ENCODE assay signal across 15 cellular contexts in the genomic region with DNA sequence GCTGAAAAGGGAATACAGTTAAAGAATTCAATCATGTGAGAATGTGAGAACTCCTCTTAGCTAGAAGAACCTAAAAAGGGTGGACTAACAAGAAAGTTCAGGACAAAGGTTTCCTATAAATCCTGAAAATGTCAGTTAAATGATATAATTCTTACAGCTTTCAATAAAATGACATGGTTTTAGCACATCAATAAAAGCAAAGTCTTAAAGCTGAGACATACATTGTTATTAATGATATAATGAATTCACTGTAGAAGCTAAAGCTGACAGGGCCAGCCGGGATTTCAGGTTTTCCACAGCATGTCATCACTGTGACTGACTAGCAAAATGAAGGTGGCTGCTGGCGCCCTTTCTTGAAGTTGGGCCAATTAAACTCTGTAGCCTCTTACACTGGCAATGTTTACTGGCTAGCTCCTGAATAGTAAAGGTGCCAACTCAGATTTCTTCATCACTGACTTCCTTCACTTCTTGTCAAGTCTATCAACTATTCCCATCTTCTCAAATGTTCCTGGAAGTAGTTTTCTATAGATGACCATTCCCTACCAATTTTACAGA.
DNase-seq lines count a peak whose midpoint lies in the region; ATAC-seq and TF ChIP-seq lines count a peak whose summit lies in the region.
"Had no signal": no experiment of that assay in that cellular context is flagged by ENCODE, and none has a peak within 500 bp of the region (broad histone marks: within the 10 kb centered on the region; RNA-seq: fewer than 3 reads in every experiment).

No MANE protein-coding gene starts in this region.

- no peak overlapping the region for H2AFZ ChIP-seq in GM23338
- no peak overlapping the region for H2AFZ ChIP-seq in neural cell (ENCODE audit: low read depth, low read length)

- peak; percentile 18 for DNase-seq in GM23338 (ENCODE audit: low spot score)
- peak; percentile 84 for DNase-seq in NCI-H446 treated with DMSO at 0.1 percent for 48 hours (lab: John Stamatoyannopoulos, UW)
- peak in 4 of 5 donors; percentile 38 to 60 (median 52) for DNase-seq in heart left ventricle
- DNase-seq in DMS153 treated with DMSO at 0.1 percent for 48 hours (lab: John Stamatoyannopoulos, UW; ENCODE audit: unreplicated experiment): no peak
- DNase-seq in NAMALWA (ENCODE audit: low spot score): no peak
- no peak for DNase-seq in activated CD4-positive, alpha-beta memory T cell treated with anti-CD3 and anti-CD28 coated beads, Interleukin-2, amount 10 ng/mL, durations not matched to agents 7 days and 5 days
- DNase-seq: activated naive CD4-positive, alpha-beta T cell treated with anti-CD3 and anti-CD28 coated beads, Interleukin-2, amount 50 U/mL, for 16 hours; NCI-H2081 treated with DMSO at 0.1 percent for 48 hours; stimulated activated CD4-positive, alpha-beta T cell treated with anti-CD3 and anti-CD28 coated beads, Interleukin-2, amount 100 ng/mL, for 24 hours; T-helper 2 cell had no signal

- H3K36me3 Mint-ChIP-seq in GM23338 (ENCODE audit: low read depth): no peaks in the 10 kb centered on the region; the same call in 2 of the 3 replicates
- H3K36me3 Mint-ChIP-seq in activated CD4-positive, alpha-beta memory T cell treated with anti-CD3 and anti-CD28 coated beads, Interleukin-2, amount 10 ng/mL, durations not matched to agents 7 days and 5 days (ENCODE audit: low read depth): no peaks in the 10 kb centered on the region
- H3K36me3 Mint-ChIP-seq: brain had no signal

- no peaks in the 10 kb centered on the region for H3K9me3 Mint-ChIP-seq in GM23338
- H3K9me3 Mint-ChIP-seq in activated CD4-positive, alpha-beta memory T cell treated with anti-CD3 and anti-CD28 coated beads, Interleukin-2, amount 10 ng/mL, durations not matched to agents 7 days and 5 days: no peaks in the 10 kb centered on the region
- H3K9me3 Mint-ChIP-seq: brain, neural crest cell had no signal

- H3F3A ChIP-seq in GM23338 (replicated peaks; ENCODE audit: low read depth): no peaks in the 10 kb centered on the region
- H3F3A ChIP-seq in neural cell (ENCODE audit: insufficient read depth, low read length, poor library complexity, severe bottlenecking): peaks cover 8% of the 10 kb centered on the region

- ATAC-seq in GM23338 (no peak), heart left ventricle (peak; percentile 75 to 90 (median 82)), GM21825 (IDR thresholded peaks at IDR 0.05; ENCODE audit: unreplicated experiment) (no peak)
- ATAC-seq: sciatic nerve had no signal

- no peak overlapping the region for H3K27ac Mint-ChIP-seq in GM23338
- no peak overlapping the region for H3K27ac Mint-ChIP-seq in activated CD4-positive, alpha-beta memory T cell treated with anti-CD3 and anti-CD28 coated beads, Interleukin-2, amount 10 ng/mL, durations not matched to agents 7 days and 5 days

- no peak for TF ChIP-seq POLR2A in heart left ventricle (IDR thresholded peaks at IDR 0.05)

- no peak for TF ChIP-seq RAD21 in neural cell (conservative IDR thresholded peaks at IDR 0.05)

- TF ChIP-seq EP300 in neural cell (conservative IDR thresholded peaks at IDR 0.05; ENCODE audit: poor library complexity, severe bottlenecking): peak; percentile 40

- H3K4me3 Mint-ChIP-seq in GM23338: no peak overlapping the region
- H3K4me3 Mint-ChIP-seq in activated CD4-positive, alpha-beta memory T cell treated with anti-CD3 and anti-CD28 coated beads, Interleukin-2, amount 10 ng/mL, durations not matched to agents 7 days and 5 days: no peak overlapping the region
- H3K4me3 Mint-ChIP-seq: neural crest cell had no signal

- no peak overlapping the region for H3K4me2 ChIP-seq in GM23338
- H3K4me2 ChIP-seq in neural cell (ENCODE audit: low read length): no peak overlapping the region

- H3K36me3 ChIP-seq in GM23338 (ENCODE audit: insufficient read depth): no peaks in the 10 kb centered on the region
- H3K36me3 ChIP-seq in heart left ventricle: no peaks in the 10 kb centered on the region
- no peaks in the 10 kb centered on the region for H3K36me3 ChIP-seq in neural cell (ENCODE audit: insufficient read depth, low read length)

- no peaks in the 10 kb centered on the region for H3K9me2 ChIP-seq in GM23338 (ENCODE audit: insufficient read depth)
- no peaks in the 10 kb centered on the region for H3K9me2 ChIP-seq in neural cell (ENCODE audit: insufficient read depth, low read length)

- no peaks in the 10 kb centered on the region for H3K9me3 ChIP-seq in heart left ventricle
- no peaks in the 10 kb centered on the region for H3K9me3 ChIP-seq in neural cell (ENCODE audit: low read length)

- H3K4me1 Mint-ChIP-seq in GM23338: peaks cover 7% of the 10 kb centered on the region; the same call in 2 of the 3 replicates
- H3K4me1 Mint-ChIP-seq in activated CD4-positive, alpha-beta memory T cell treated with anti-CD3 and anti-CD28 coated beads, Interleukin-2, amount 10 ng/mL, durations not matched to agents 7 days and 5 days: no peaks in the 10 kb centered on the region

- WGBS in heart left ventricle, 4 donors: 43 to 57% (median 56%) methylated on average over 2 of the region's 2 CpGs

- CTCF ChIA-PET in activated CD4-positive, alpha-beta memory T cell treated with anti-CD3 and anti-CD28 coated beads, Interleukin-2, amount 10 ng/mL, durations not matched to agents 7 days and 5 days (lab: Charles Lee): interaction anchor here (1.7 kb wide), 1 partner anchor 10 kb away, joined by 4 read pairs; no protein-coding TSS in a partner anchor

- H3K79me2 ChIP-seq in GM23338 (replicated peaks; ENCODE audit: insufficient read depth): no peaks in the 10 kb centered on the region
- peaks cover 73% of the 10 kb centered on the region for H3K79me2 ChIP-seq in neural cell (replicated peaks; ENCODE audit: insufficient read depth, low read length)

- H3K27me3 ChIP-seq in GM23338 (ENCODE audit: insufficient read depth): no peaks in the 10 kb centered on the region
- H3K27me3 ChIP-seq in heart left ventricle: no peaks in the 10 kb centered on the region
- H3K27me3 ChIP-seq in neural cell (ENCODE audit: insufficient read depth, low read depth, low read length): no peaks in the 10 kb centered on the region

- TF ChIP-seq CTCF in GM23338 (conservative IDR thresholded peaks at IDR 0.05; ENCODE audit: low read depth in 2 of 2) (no peak), heart left ventricle (IDR thresholded peaks at IDR 0.05) (no peak), neural cell (IDR thresholded peaks at IDR 0.05; ENCODE audit: poor library complexity, severe bottlenecking) (no peak)

- no peaks in the 10 kb centered on the region for H4K20me1 ChIP-seq in GM23338 (replicated peaks; ENCODE audit: insufficient read depth)
- H4K20me1 ChIP-seq in neural cell (ENCODE audit: insufficient read depth): no peaks in the 10 kb centered on the region

- POLR2A ChIA-PET in activated CD4-positive, alpha-beta memory T cell treated with anti-CD3 and anti-CD28 coated beads, Interleukin-2, amount 10 ng/mL, durations not matched to agents 7 days and 5 days (lab: Charles Lee): no interaction called here

- no peak overlapping the region for H3K9ac ChIP-seq in neural cell (ENCODE audit: low read length)

- no peak overlapping the region for H3K27ac ChIP-seq in GM23338 (ENCODE audit: low read depth)
- H3K27ac ChIP-seq in heart left ventricle: peak overlapping the region in 5 of 12 donors; percentile 0 to 39 (median 6)
- peak overlapping the region; percentile 34 for H3K27ac ChIP-seq in neural cell (ENCODE audit: low read length)

- H3K4me1 ChIP-seq in GM23338 (ENCODE audit: insufficient read depth): no peaks in the 10 kb centered on the region; the same call in 1 of the 2 replicates
- peaks cover 0 to 34% (median 18%) of the 10 kb centered on the region in 12 donors for H3K4me1 ChIP-seq in heart left ventricle

- intact Hi-C loops in heart left ventricle (cut with DNase I): loop anchor here in 1 of 10 donors (10.0 kb wide), 1 partner anchor 131 kb away; no protein-coding TSS in a partner anchor

- H3K27me3 Mint-ChIP-seq in GM23338 (ENCODE audit: insufficient read depth, low read depth, poor library complexity): peaks cover 3% of the 10 kb centered on the region
- H3K27me3 Mint-ChIP-seq in activated CD4-positive, alpha-beta memory T cell treated with anti-CD3 and anti-CD28 coated beads, Interleukin-2, amount 10 ng/mL, durations not matched to agents 7 days and 5 days: peaks cover 9% of the 10 kb centered on the region
- H3K27me3 Mint-ChIP-seq: brain had no signal

- H3K4me3 ChIP-seq in GM23338 (no peak overlapping the region), heart left ventricle (no peak overlapping the region), neural cell (ENCODE audit: low read length) (peak overlapping the region; percentile 14)

TF ChIP-seq in GM23338, 12 proteins besides CTCF, POLR2A, EP300 and RAD21 (continues in another document):
- TF ChIP-seq NANOG (IDR thresholded peaks at IDR 0.05; ENCODE audit: borderline replicate concordance) (no peak), CREB1 (CRISPR knock-in tag; IDR thresholded peaks at IDR 0.05; ENCODE audit: low read depth) (no peak), ZNF114 (CRISPR knock-in tag; IDR thresholded peaks at IDR 0.05) (no peak), POLR2AphosphoS5 (IDR thresholded peaks at IDR 0.05; ENCODE audit: low read depth) (no peak)

TF ChIP-seq in neural cell, 6 proteins besides CTCF, POLR2A, EP300 and RAD21:
- peak; percentile 11 for TF ChIP-seq POLR2AphosphoS5 (IDR thresholded peaks at IDR 0.05)
- TF ChIP-seq MXI1 (conservative IDR thresholded peaks at IDR 0.05; ENCODE audit: poor library complexity, severe bottlenecking): no peak

Comparison
In these comparisons a context has a peak if more than half of its experiments do, and no peak if none do; other contexts are left out.
1. ATAC-seq: peak in heart left ventricle (4 of 4); none in GM23338 (single experiment) and GM21825 (single experiment).
2. DNase-seq: peak in GM23338 (single experiment), NCI-H446 treated with DMSO at 0.1 percent for 48 hours (single experiment) and heart left ventricle (4 of 5); none in DMS153 treated with DMSO at 0.1 percent for 48 hours (single experiment), NAMALWA (single experiment) and activated CD4-positive, alpha-beta memory T cell treated with anti-CD3 and anti-CD28 coated beads, Interleukin-2, amount 10 ng/mL, durations not matched to agents 7 days and 5 days (single experiment).